ENCODE assay signal across 10 cellular contexts in the genomic region with DNA sequence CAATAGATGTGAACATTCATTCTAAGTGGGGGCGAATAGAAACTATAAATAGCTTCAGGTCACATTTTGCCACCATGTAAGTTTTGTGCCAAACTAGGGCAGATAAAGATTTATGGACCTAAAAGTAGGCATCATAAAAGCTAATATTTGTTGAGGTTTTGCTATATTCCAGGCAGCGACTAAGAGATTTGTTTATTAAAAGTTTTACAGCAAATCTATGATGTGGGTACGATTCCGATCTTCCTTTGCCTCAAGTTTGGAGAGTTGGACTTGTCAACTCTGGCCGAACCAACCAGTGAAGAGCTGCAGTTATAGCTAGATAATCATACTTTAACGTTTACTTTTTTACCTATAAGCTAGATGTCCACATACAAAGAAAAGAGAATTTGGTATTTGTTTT. TPM values are rescaled to one million over a fixed set of nuclear protein-coding genes. Genes with fewer than 3 reads are reported as not detected.
DNase-seq lines count a peak whose midpoint lies in the region; ATAC-seq and TF ChIP-seq lines count a peak whose summit lies in the region.
"Had no signal": no experiment of that assay in that cellular context is flagged by ENCODE, and none has a peak within 500 bp of the region (broad histone marks: within the 10 kb centered on the region; RNA-seq: fewer than 3 reads in every experiment).

No MANE protein-coding gene starts in this region.

- H3K4me3 ChIP-seq in GM12865 (ENCODE audit: low read depth, low read length), result peak overlapping the region; percentile 80
- peak overlapping the region; percentile 99 for H3K4me3 ChIP-seq in fibroblast of mammary gland (ENCODE audit: control insufficient read depth, low read depth, low read length)
- peak overlapping the region in 2 of 4 donors; percentile 93 to 94 for H3K4me3 ChIP-seq in sigmoid colon

- H3K9me3 Mint-ChIP-seq in T-cell, result no peaks in the 10 kb centered on the region

- H3K36me3 ChIP-seq in sigmoid colon, result peaks cover 0 to 9% (median 0%) of the 10 kb centered on the region in 4 donors

- ATAC-seq in T-cell (replicated peaks in 1 of 4) (no peak), GM21390 (IDR thresholded peaks at IDR 0.05; ENCODE audit: unreplicated experiment) (no peak), HG02973 (IDR thresholded peaks at IDR 0.05; ENCODE audit: unreplicated experiment) (no peak), GM18870 (IDR thresholded peaks at IDR 0.05; ENCODE audit: unreplicated experiment) (no peak)

- peak overlapping the region; percentile 97 to 100 (median 99) for H3K27ac ChIP-seq in sigmoid colon

- POLR2A ChIA-PET in T-cell (lab: Charles Lee), result interaction anchor here (0.6 to 2.0 kb wide), 11 partner anchors 8 to 218 kb away, joined by 3 to 14 read pairs (median 4); a partner anchor contains a TSS

- H3K27me3 ChIP-seq in sigmoid colon, result no peaks in the 10 kb centered on the region

- no peaks in the 10 kb centered on the region for H3K9me3 ChIP-seq in sigmoid colon

- WGBS in sigmoid colon, 2 donors, result 36 to 63% methylated on average over 6 of the region's 6 CpGs

- no peak for TF ChIP-seq EP300 in sigmoid colon (IDR thresholded peaks at IDR 0.05)

- no peak for TF ChIP-seq POLR2A in sigmoid colon (IDR thresholded peaks at IDR 0.05)

- peaks cover 0 to 40% (median 22%) of the 10 kb centered on the region in 4 donors for H3K4me1 ChIP-seq in sigmoid colon

- no peaks in the 10 kb centered on the region for H3K27me3 Mint-ChIP-seq in T-cell

- TF ChIP-seq CTCF in GM12865 (IDR thresholded peaks at IDR 0.05; ENCODE audit: insufficient read depth, low read depth, low read length, missing control alignments), result no peak
- TF ChIP-seq CTCF in fibroblast of mammary gland (conservative IDR thresholded peaks at IDR 0.05; ENCODE audit: control insufficient read depth, insufficient read depth, low read depth, low read length), result no peak
- TF ChIP-seq CTCF in sigmoid colon (IDR thresholded peaks at IDR 0.05), result no peak

- intact Hi-C loops in sigmoid colon (cut with DNase I), result no loop called here

- peak overlapping the region; percentile 87 to 90 (median 90) for H3K4me3 Mint-ChIP-seq in T-cell

- CTCF ChIA-PET in T-cell (lab: Charles Lee), result interaction anchor here in 1 of 2 donors (0.5 to 2.5 kb wide), 3 partner anchors 13 to 108 kb away, joined by 3 to 14 read pairs (median 4); no protein-coding TSS in a partner anchor

- DNase-seq in GM12865 (ENCODE audit: low read depth) (no peak), T-cell (no peak), fibroblast of mammary gland (ENCODE audit: low read depth) (no peak), sigmoid colon (no peak), NCI-H524 treated with DMSO at 0.1 percent for 48 hours (lab: John Stamatoyannopoulos, UW) (no peak)
- DNase-seq: NCI-H146; stimulated activated CD4-positive, alpha-beta T cell treated with anti-CD3 and anti-CD28 coated beads, Interleukin-2, amount 100 ng/mL, for 24 hours had no signal

- peak overlapping the region in 1 of 2 donors; percentile 91 for H3K27ac Mint-ChIP-seq in T-cell

- peaks cover 15% of the 10 kb centered on the region for H3K36me3 Mint-ChIP-seq in T-cell

- H3K4me1 Mint-ChIP-seq in T-cell, result peaks cover 49 to 54% (median 50%) of the 10 kb centered on the region in 3 donors

RNA-seq across cellular contexts. Expression of a gene that starts 1.6 kb away (rescaled TPM):
- total RNA-seq in T-cell, result 100 to 1,000 TPM in 2 of 5 donors, 10 to 100 TPM in 3; 68.7 to 153 (median 73.4) TPM
- total RNA-seq in sigmoid colon, result 10 to 100 TPM; 30.6 to 67.1 (median 46.4) TPM
- polyA plus RNA-seq in sigmoid colon, result 10 to 100 TPM; 25.2 to 40.5 (median 39.5) TPM

RNA-seq across cellular contexts. Expression of a gene that starts 26.0 kb away (rescaled TPM):
- 10 to 100 TPM; 16.7 to 26.4 (median 21.1) TPM for total RNA-seq in T-cell
- 10 to 100 TPM; 21.9 to 28.5 (median 24.9) TPM for total RNA-seq in sigmoid colon
- polyA plus RNA-seq in sigmoid colon, result 1 to 10 TPM; 5.4 to 7.4 (median 6.2) TPM

RNA-seq across cellular contexts. Expression of a gene that starts 26.1 kb away (rescaled TPM):
- total RNA-seq in T-cell (1 to 10 TPM; 2.5 to 6.1 (median 4.9) TPM), sigmoid colon (1 to 10 TPM in 2 of 4 donors, under 1 TPM in 2; 0.66 to 1.4 (median 0.96) TPM)
- 1 to 10 TPM in 2 of 3 donors, under 1 TPM in 1; 0.60 to 4.0 (median 1.4) TPM for polyA plus RNA-seq in sigmoid colon
